Comparison of ENCODE assay signal across 35 cellular contexts in the genomic region with DNA sequence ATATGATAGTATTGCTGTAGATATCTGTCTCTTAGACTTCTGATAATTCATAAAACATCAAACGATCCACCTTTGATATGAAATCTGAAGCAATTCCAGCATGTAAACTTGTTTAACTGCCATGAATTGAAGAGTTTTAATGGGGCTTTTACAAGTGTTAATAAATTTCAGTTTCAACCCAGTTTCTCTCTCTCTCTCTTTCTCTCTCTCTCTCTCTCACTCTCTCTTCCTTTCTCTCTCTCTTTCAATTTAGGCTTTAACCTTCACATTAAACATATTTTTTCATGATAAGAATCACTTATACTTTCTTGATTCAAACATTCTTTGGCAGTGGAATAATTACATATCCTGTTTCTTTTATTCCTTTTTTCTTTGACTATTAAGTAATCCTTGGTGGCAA.
DNase-seq lines count a peak whose midpoint lies in the region; ATAC-seq, FAIRE-seq and TF ChIP-seq lines count a peak whose summit lies in the region.
"Had no signal": no experiment of that assay in that cellular context is flagged by ENCODE, and none has a peak within 500 bp of the region (broad histone marks: within the 10 kb centered on the region; RNA-seq: fewer than 3 reads in every experiment).

No MANE protein-coding gene starts in this region.

- no peaks in the 10 kb centered on the region for H3K9me3 Mint-ChIP-seq in mesothelial cell of epicardium
- no peaks in the 10 kb centered on the region for H3K9me3 Mint-ChIP-seq in Caco-2 (ENCODE audit: unreplicated experiment)
- H3K9me3 Mint-ChIP-seq: CD4-positive, alpha-beta T cell; CD4-positive, CD25-positive, alpha-beta regulatory T cell; CD8-positive, alpha-beta memory T cell; CD8-positive, alpha-beta T cell had no signal

- no peak for TF ChIP-seq EP300 in SK-N-SH (IDR thresholded peaks at IDR 0.05; ENCODE audit: borderline replicate concordance in 1 of 2, low read depth in 1 of 2, low read length in 1 of 2)
- TF ChIP-seq EP300 in HepG2 (IDR thresholded peaks at IDR 0.05; ENCODE audit: low read depth in 2 of 2, low read length in 2 of 2) = no peak
- TF ChIP-seq EP300 in HepG2 (CRISPR knock-in tag; IDR thresholded peaks at IDR 0.05; ENCODE audit: borderline replicate concordance) = no peak

- H3K9ac ChIP-seq in SK-N-SH (no peak overlapping the region), HepG2 (ENCODE audit: insufficient read depth, low read depth, low read length) (no peak overlapping the region)
- H3K9ac ChIP-seq: BLaER1; BLaER1 treated with 17β-estradiol and CSF1 and Interleukin-3, amounts not matched to agents 10 nM and 100 nM had no signal

- in situ Hi-C loops in HepG2 (cut with HindIII; ENCODE audit: extremely low pct_ligation_motif_present, low pct_unique_long_range_greater_than_20kb) = no loop called here

- H3K4me3 ChIP-seq in SK-N-SH (ENCODE audit: low read depth in 2 of 2, low read length in 1 of 2) = no peak overlapping the region
- no peak overlapping the region for H3K4me3 ChIP-seq in HepG2 (replicated peaks in 1 of 3; ENCODE audit: insufficient read depth in 1 of 3, low read depth in 2 of 3, low read length in 3 of 3)
- H3K4me3 ChIP-seq in right lobe of liver = no peak overlapping the region
- no peak overlapping the region for H3K4me3 ChIP-seq in HEK293 (ENCODE audit: low read depth, low read length)
- H3K4me3 ChIP-seq in Caco-2 (ENCODE audit: low read depth, low read length) = no peak overlapping the region
- H3K4me3 ChIP-seq: A549; BLaER1; BLaER1 treated with 17β-estradiol and CSF1 and Interleukin-3, amounts not matched to agents 10 nM and 100 nM had no signal

- POLR2A ChIA-PET in SK-N-SH (lab: Yijun Ruan, JAX) = no interaction called here
- POLR2A ChIA-PET in HepG2 (lab: Yijun Ruan, JAX) = no interaction called here
- POLR2A ChIA-PET in HEK293 (lab: Yijun Ruan, JAX) = no interaction called here
- POLR2A ChIA-PET in Caco-2 (lab: Charles Lee) = no interaction called here

- H2AFZ ChIP-seq in SK-N-SH (ENCODE audit: low read depth) = 0 out of 2 replicates have a peak overlapping the region, but pooled peaks have one; percentile 6
- no peak overlapping the region for H2AFZ ChIP-seq in HepG2 (ENCODE audit: low read length)

- no peaks in the 10 kb centered on the region for H3K79me2 ChIP-seq in SK-N-SH (ENCODE audit: insufficient read depth)
- no peaks in the 10 kb centered on the region for H3K79me2 ChIP-seq in HepG2 (ENCODE audit: insufficient read depth, low read length)

- TF ChIP-seq CTCF in SK-N-SH (IDR thresholded peaks at IDR 0.05) = no peak
- no peak for TF ChIP-seq CTCF in HepG2 (CRISPR knock-in tag; IDR thresholded peaks at IDR 0.05)
- TF ChIP-seq CTCF in right lobe of liver (IDR thresholded peaks at IDR 0.05) = no peak
- TF ChIP-seq CTCF in HEK293 (tag by site-specific recombination; IDR thresholded peaks at IDR 0.05) = no peak
- no peak for TF ChIP-seq CTCF in mesothelial cell of epicardium (IDR thresholded peaks at IDR 0.05; ENCODE audit: unreplicated experiment)
- no peak for TF ChIP-seq CTCF in Caco-2 (IDR thresholded peaks at IDR 0.05; ENCODE audit: insufficient read depth in 1 of 2, low read depth in 1 of 2, low read length in 1 of 2, severe bottlenecking in 1 of 2, unreplicated experiment in 1 of 2)

- TF ChIP-seq RAD21 in SK-N-SH (IDR thresholded peaks at IDR 0.05; ENCODE audit: low read length) (no peak), HepG2 (CRISPR knock-in tag; IDR thresholded peaks at IDR 0.05) (no peak)

- peaks cover 40% of the 10 kb centered on the region for H3K4me1 Mint-ChIP-seq in mesothelial cell of epicardium
- H3K4me1 Mint-ChIP-seq in Caco-2 (ENCODE audit: low read depth, unreplicated experiment) = peaks cover under 1% of the 10 kb centered on the region
- H3K4me1 Mint-ChIP-seq: B cell; CD14-positive monocyte; CD4-positive, alpha-beta memory T cell; CD4-positive, CD25-positive, alpha-beta regulatory T cell; CD8-positive, alpha-beta memory T cell had no signal

- H3K27me3 ChIP-seq in SK-N-SH (ENCODE audit: insufficient read depth) (no peaks in the 10 kb centered on the region), HepG2 (ENCODE audit: control insufficient read depth in 1 of 2, insufficient read depth in 2 of 2, low read length in 2 of 2) (no peaks in the 10 kb centered on the region), right lobe of liver (no peaks in the 10 kb centered on the region), Caco-2 (replicated peaks; ENCODE audit: control insufficient read depth, insufficient read depth, low read length) (no peaks in the 10 kb centered on the region)
- H3K27me3 ChIP-seq: BE2C; BLaER1; BLaER1 treated with 17β-estradiol and CSF1 and Interleukin-3, amounts not matched to agents 10 nM and 100 nM had no signal

- no peak overlapping the region for H3K27ac ChIP-seq in SK-N-SH (ENCODE audit: low read depth in 2 of 2, low read length in 1 of 2)
- H3K27ac ChIP-seq in HepG2 (ENCODE audit: extremely low read length, insufficient read depth, low read length) = no peak overlapping the region
- no peak overlapping the region for H3K27ac ChIP-seq in right lobe of liver
- no peak overlapping the region for H3K27ac ChIP-seq in HEK293 (ENCODE audit: extremely low read depth, low read depth, low read length)
- H3K27ac ChIP-seq: 22Rv1; A549; BLaER1; BLaER1 treated with 17β-estradiol and CSF1 and Interleukin-3, amounts not matched to agents 10 nM and 100 nM; C4-2B had no signal

- H3F3A ChIP-seq in SK-N-SH (replicated peaks; ENCODE audit: insufficient read depth) = no peaks in the 10 kb centered on the region

- no peaks in the 10 kb centered on the region for H3K27me3 Mint-ChIP-seq in mesothelial cell of epicardium (ENCODE audit: low read depth)
- no peaks in the 10 kb centered on the region for H3K27me3 Mint-ChIP-seq in Caco-2 (ENCODE audit: insufficient read depth, unreplicated experiment)
- H3K27me3 Mint-ChIP-seq: CD4-positive, CD25-positive, alpha-beta regulatory T cell had no signal

- H4K20me1 ChIP-seq in SK-N-SH (ENCODE audit: insufficient read depth) (no peaks in the 10 kb centered on the region), HepG2 (ENCODE audit: insufficient read depth, low read length) (no peaks in the 10 kb centered on the region)
- H4K20me1 ChIP-seq: BLaER1; BLaER1 treated with 17β-estradiol and CSF1 and Interleukin-3, amounts not matched to agents 10 nM and 100 nM had no signal

- H3K27ac Mint-ChIP-seq in mesothelial cell of epicardium (peak overlapping the region; percentile 48), Caco-2 (ENCODE audit: unreplicated experiment) (no peak overlapping the region)
- H3K27ac Mint-ChIP-seq: B cell; CD14-positive monocyte; CD4-positive, alpha-beta memory T cell; CD4-positive, alpha-beta T cell; CD4-positive, CD25-positive, alpha-beta regulatory T cell; CD8-positive, alpha-beta memory T cell; CD8-positive, alpha-beta T cell had no signal

- H3K9me3 ChIP-seq in SK-N-SH = no peaks in the 10 kb centered on the region
- no peaks in the 10 kb centered on the region for H3K9me3 ChIP-seq in HepG2 (ENCODE audit: low read length)
- no peaks in the 10 kb centered on the region for H3K9me3 ChIP-seq in right lobe of liver
- H3K9me3 ChIP-seq in HEK293 (ENCODE audit: control insufficient read depth, insufficient read depth, low read depth, low read length) = no peaks in the 10 kb centered on the region
- H3K9me3 ChIP-seq in Caco-2 = no peaks in the 10 kb centered on the region
- H3K9me3 ChIP-seq: A549; BE2C; BLaER1; BLaER1 treated with 17β-estradiol and CSF1 and Interleukin-3, amounts not matched to agents 10 nM and 100 nM had no signal

- DNase-seq in SK-N-SH = no peak
- no peak for DNase-seq in HepG2 (ENCODE audit: low spot score)
- no peak for DNase-seq in right lobe of liver
- no peak for DNase-seq in mesothelial cell of epicardium (ENCODE audit: low spot score in 2 of 2, unreplicated experiment in 2 of 2)
- DNase-seq in left cardiac atrium = no peak
- no peak for DNase-seq in Caco-2
- DNase-seq: 8988T; ACHN; AML-193; BE2C; C1 segment of cervical spinal cord; Calu3; CD4-positive, alpha-beta memory T cell; CD4-positive, alpha-beta T cell; CD4-positive, CD25-positive, alpha-beta regulatory T cell; CD8-positive, alpha-beta memory T cell; CD8-positive, alpha-beta T cell; COR-L47; DMS 273 treated with DMSO at 0.1 percent for 48 hours; DMS153; DMS53; DMS79; DMS79 treated with DMSO at 0.1 percent for 48 hours; DND-41 had no signal

- H3K36me3 ChIP-seq in SK-N-SH (replicated peaks in 1 of 2; ENCODE audit: control insufficient read depth in 1 of 2, insufficient read depth in 2 of 2, low read length in 1 of 2) (no peaks in the 10 kb centered on the region), HepG2 (replicated peaks in 1 of 2; ENCODE audit: control insufficient read depth in 1 of 2, insufficient read depth in 2 of 2, low read length in 2 of 2) (no peaks in the 10 kb centered on the region), right lobe of liver (no peaks in the 10 kb centered on the region), HEK293 (ENCODE audit: control insufficient read depth in 2 of 2, insufficient read depth in 1 of 2, low read length in 2 of 2) (no peaks in the 10 kb centered on the region), Caco-2 (ENCODE audit: control insufficient read depth, insufficient read depth, low read length) (no peaks in the 10 kb centered on the region)
- H3K36me3 ChIP-seq: BE2C; BLaER1; BLaER1 treated with 17β-estradiol and CSF1 and Interleukin-3, amounts not matched to agents 10 nM and 100 nM had no signal

- BruUV-seq in HepG2 (replicated peaks; lab: Mats Ljungman, UMichigan) (no TSS peak), Caco-2 (replicated peaks; lab: Mats Ljungman, UMichigan) (no TSS peak)

- H3K36me3 Mint-ChIP-seq in mesothelial cell of epicardium (no peaks in the 10 kb centered on the region), Caco-2 (ENCODE audit: insufficient read depth, unreplicated experiment) (no peaks in the 10 kb centered on the region)
- H3K36me3 Mint-ChIP-seq: CD14-positive monocyte; CD4-positive, alpha-beta memory T cell; CD8-positive, alpha-beta memory T cell; CD8-positive, alpha-beta T cell had no signal

- H3K4me2 ChIP-seq in SK-N-SH (no peak overlapping the region), HepG2 (ENCODE audit: low read depth, low read length) (no peak overlapping the region)
- H3K4me2 ChIP-seq: A549; BLaER1; BLaER1 treated with 17β-estradiol and CSF1 and Interleukin-3, amounts not matched to agents 10 nM and 100 nM had no signal

- FAIRE-seq in HepG2 (lab: Jason Lieb, UNC) = no peak
- FAIRE-seq: A204.1, A549, D721Med had no signal

- ATAC-seq in SK-N-SH treated with all-trans-retinoic acid at 6 μM for 48 hours (no peak), HepG2 (no peak), right lobe of liver (no peak), left cardiac atrium (no peak)
- ATAC-seq: A549; CD8-positive, alpha-beta T cell had no signal

- H3K4me1 ChIP-seq in SK-N-SH (ENCODE audit: control insufficient read depth in 1 of 2, insufficient read depth in 2 of 2, low read depth in 1 of 2, low read length in 1 of 2) = no peaks in the 10 kb centered on the region
- H3K4me1 ChIP-seq in HepG2 (ENCODE audit: insufficient read depth, low read length) = no peaks in the 10 kb centered on the region
- H3K4me1 ChIP-seq in right lobe of liver = no peaks in the 10 kb centered on the region
- no peaks in the 10 kb centered on the region for H3K4me1 ChIP-seq in HEK293 (ENCODE audit: control insufficient read depth, insufficient read depth, low read length)
- no peaks in the 10 kb centered on the region for H3K4me1 ChIP-seq in Caco-2
- H3K4me1 ChIP-seq: A549; BE2C; BLaER1; BLaER1 treated with 17β-estradiol and CSF1 and Interleukin-3, amounts not matched to agents 10 nM and 100 nM had no signal

- H3K4me3 Mint-ChIP-seq in mesothelial cell of epicardium (no peak overlapping the region), Caco-2 (ENCODE audit: unreplicated experiment) (no peak overlapping the region)
- H3K4me3 Mint-ChIP-seq: B cell; CD14-positive monocyte; CD4-positive, alpha-beta memory T cell; CD4-positive, alpha-beta T cell; CD4-positive, CD25-positive, alpha-beta regulatory T cell; CD8-positive, alpha-beta memory T cell; CD8-positive, alpha-beta T cell had no signal

- intact Hi-C loops in HepG2 (cut with micrococcal nuclease; ENCODE audit: unreplicated experiment) (loop anchor here (2.0 kb wide), 1 partner anchor 19 kb away; no protein-coding TSS in a partner anchor), right lobe of liver (cut with DNase I) (no loop called here), left cardiac atrium (cut with DNase I) (no loop called here), Caco-2 (cut with micrococcal nuclease; ENCODE audit: unreplicated experiment) (no loop called here)

- TF ChIP-seq POLR2A in HepG2 (IDR thresholded peaks at IDR 0.05; ENCODE audit: insufficient read depth in 1 of 2, low read depth in 2 of 2, low read length in 2 of 2) (no peak), right lobe of liver (IDR thresholded peaks at IDR 0.05) (no peak)

- CTCF ChIA-PET in SK-N-SH (lab: Yijun Ruan, JAX) (no interaction called here), HepG2 (lab: Yijun Ruan, JAX; ENCODE audit: low intra/inter-chr PET ratio, low total read pairs) (no interaction called here), HEK293 (lab: Yijun Ruan, JAX) (no interaction called here), Caco-2 (lab: Charles Lee) (no interaction called here)

- 0% methylated on average over 1 of the region's 1 CpG for WGBS in SK-N-SH (ENCODE audit: low lambda C conversion rate)
- 0% methylated on average over 1 of the region's 1 CpG for WGBS in HepG2 (ENCODE audit: low lambda C conversion rate)
- WGBS in right lobe of liver (ENCODE audit: insufficient coverage, low coverage, low lambda C conversion rate, missing lambda C conversion rate) = 50% methylated on average over 1 of the region's 1 CpG

- no peaks in the 10 kb centered on the region for H3K9me2 ChIP-seq in SK-N-SH
